17 cellular contexts compared by ENCODE assay signal in the genomic region with DNA sequence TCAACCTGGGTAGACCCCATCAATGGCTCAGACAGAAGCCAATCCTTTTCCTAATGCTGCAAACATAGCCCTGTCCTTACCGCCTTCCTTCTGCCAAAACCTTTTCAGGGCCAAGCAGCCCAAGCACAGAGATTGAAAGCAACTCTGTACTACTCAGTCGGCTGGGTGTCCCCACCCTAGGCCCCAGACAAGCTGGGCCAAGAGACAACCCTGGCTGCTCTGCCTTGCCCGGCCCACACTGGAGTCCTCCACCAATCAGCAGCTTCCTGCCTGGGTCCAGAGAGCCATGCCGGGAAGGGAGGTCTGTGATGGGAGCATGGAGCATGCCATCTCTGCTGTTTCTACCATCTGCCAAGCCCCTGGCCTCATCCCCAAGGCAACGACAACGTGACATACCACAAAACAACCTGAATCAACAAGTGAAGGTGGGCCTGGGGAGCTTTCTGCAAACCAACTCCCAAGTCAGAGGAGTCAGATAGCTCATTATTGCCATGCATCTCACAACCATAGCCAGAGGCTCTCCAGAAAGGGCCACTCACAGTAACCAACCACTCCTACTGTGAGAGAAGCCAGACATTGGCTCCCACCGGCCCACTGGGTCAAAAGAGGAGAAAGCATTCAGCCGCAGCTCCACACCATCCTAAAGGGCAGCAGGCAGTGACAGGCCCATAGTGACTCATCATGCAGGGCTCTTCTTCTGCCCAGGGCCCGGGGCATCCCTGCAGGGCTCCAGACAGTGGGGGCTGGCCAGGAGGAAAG. TPM values are rescaled to one million over a fixed set of nuclear protein-coding genes. Genes with fewer than 3 reads are reported as not detected.
A peak's percentile ranks its signal among the peaks of the same experiment; 100 is the strongest.
DNase-seq lines count a peak whose midpoint lies in the region; ATAC-seq, FAIRE-seq and TF ChIP-seq lines count a peak whose summit lies in the region.
"Had no signal": no experiment of that assay in that cellular context is flagged by ENCODE, and none has a peak within 500 bp of the region (broad histone marks: within the 10 kb centered on the region; RNA-seq: fewer than 3 reads in every experiment).

No MANE protein-coding gene starts in this region.

- 84 to 91% (median 86%) methylated on average over 9 of the region's 9 CpGs for WGBS in small intestine, 3 donors

- no peak for ATAC-seq in GM19023 (IDR thresholded peaks at IDR 0.05; ENCODE audit: unreplicated experiment)

- H3K4me3 ChIP-seq in bronchial epithelial cell (ENCODE audit: low read depth, low read length) (no peak overlapping the region), small intestine (ENCODE audit: low read depth in 1 of 2, low read length in 2 of 2) (no peak overlapping the region)
- H3K4me3 ChIP-seq: cardiac muscle cell, GM23248, skin epidermis had no signal

- H3K4me1 ChIP-seq in small intestine (ENCODE audit: control insufficient read depth in 2 of 2, insufficient read depth in 1 of 2, low read depth in 1 of 2, low read length in 1 of 2) = no peaks in the 10 kb centered on the region

- H3K36me3 ChIP-seq in bronchial epithelial cell (ENCODE audit: control insufficient read depth, insufficient read depth, low read length) = peaks cover 1% of the 10 kb centered on the region
- H3K36me3 ChIP-seq in small intestine (ENCODE audit: control insufficient read depth in 2 of 2, insufficient read depth in 2 of 2, low read length in 2 of 2) = peaks cover 15 to 24% of the 10 kb centered on the region in 2 donors

- H3K9me3 ChIP-seq in small intestine (ENCODE audit: control insufficient read depth, low read depth) = no peaks in the 10 kb centered on the region

- TF ChIP-seq CTCF in bronchial epithelial cell (IDR thresholded peaks at IDR 0.05; ENCODE audit: insufficient read depth, low read length, severe bottlenecking) = no peak

- H3K27ac ChIP-seq in small intestine (ENCODE audit: low read depth in 1 of 2, low read length in 1 of 2) = no peak overlapping the region
- H3K27ac ChIP-seq: cardiac muscle cell, GM23248 had no signal

- no peaks in the 10 kb centered on the region for H3K27me3 ChIP-seq in bronchial epithelial cell (ENCODE audit: control insufficient read depth, insufficient read depth, low read length)
- H3K27me3 ChIP-seq in small intestine (ENCODE audit: control insufficient read depth in 2 of 2, insufficient read depth in 2 of 2, low read length in 2 of 2) = no peaks in the 10 kb centered on the region
- H3K27me3 ChIP-seq: cardiac muscle cell had no signal

- DNase-seq in AG08396 (ENCODE audit: low spot score) = peak; percentile 13
- DNase-seq in EL = peak; percentile 21
- peak; percentile 40 for DNase-seq in bronchial epithelial cell (ENCODE audit: low read depth)
- peak; percentile 68 for DNase-seq in mesenteric fat pad (ENCODE audit: low spot score)
- DNase-seq in small intestine = no peak
- no peak for DNase-seq in activated CD4-positive, CD25-positive, alpha-beta regulatory T cell (lab: John Stamatoyannopoulos, UW)
- DNase-seq: activated CD4-positive, alpha-beta T cell treated with anti-CD3 and anti-CD28 coated beads for 4 hours; activated naive CD8-positive, alpha-beta T cell treated with anti-CD3 and anti-CD28 coated beads for 36 hours; GM23248; kidney; NCI-H2081 treated with DMSO at 0.1 percent for 48 hours; NCI-H526 treated with DMSO at 0.1 percent for 48 hours; nucleus accumbens; SIG-M5 had no signal

- FAIRE-seq in bronchial epithelial cell (lab: Jason Lieb, UNC) (peak; percentile 13), small intestine (lab: Jason Lieb, UNC) (no peak)
- FAIRE-seq: kidney had no signal

RNA-seq across cellular contexts. Expression of a gene that starts 18.2 kb away (rescaled TPM):
- total RNA-seq in bronchial epithelial cell (3.2 and 5.3 TPM in 2 replicates), mesenteric fat pad (13.3 TPM)
- polyA plus RNA-seq in small intestine = 10 to 100 TPM in 1 of 3 donors, 1 to 10 TPM in 2; 4.2 to 19.9 (median 5.7) TPM

RNA-seq across cellular contexts. Expression of a gene that starts 35.7 kb away (rescaled TPM):
- total RNA-seq in bronchial epithelial cell = 6.3 and 13.3 TPM in 2 replicates
- total RNA-seq in mesenteric fat pad = 19.8 TPM
- polyA plus RNA-seq in small intestine = 10 to 100 TPM in 1 of 3 donors, 1 to 10 TPM in 2; 3.1 to 16.4 (median 5.7) TPM

Comparison
In these comparisons a context has a peak if more than half of its experiments do, and no peak if none do; other contexts are left out.
1. DNase-seq: peak in AG08396 (single experiment), EL (single experiment), bronchial epithelial cell (single experiment) and mesenteric fat pad (single experiment); none in small intestine (single experiment) and activated CD4-positive, CD25-positive, alpha-beta regulatory T cell (0 of 4).